Comparison of ENCODE assay signal across 14 cellular contexts in genomic region chr11:31326470-31327148, GRCh38. TPM values are rescaled to one million over a fixed set of nuclear protein-coding genes. Genes with fewer than 3 reads are reported as not detected.
DNase-seq lines count a peak whose midpoint lies in the region; ATAC-seq and TF ChIP-seq lines count a peak whose summit lies in the region.
"Had no signal": no experiment of that assay in that cellular context is flagged by ENCODE, and none has a peak within 500 bp of the region (broad histone marks: within the 10 kb centered on the region; RNA-seq: fewer than 3 reads in every experiment).

No MANE protein-coding gene starts in this region.

- no peak overlapping the region for H3K27ac Mint-ChIP-seq in activated T-helper 2 cell treated with anti-CD3 and anti-CD28 coated beads, Interferon-gamma antibody, Interleukin-2, Interleukin-4, amounts not matched to agents 10 μg/mL and 5 μg/mL and 100 μg/mL, durations not matched to agents 14 hours and 24 hours and 36 hours
- H3K27ac Mint-ChIP-seq in CD14-positive monocyte, result no peak overlapping the region
- H3K27ac Mint-ChIP-seq: WTC11 had no signal

- H3K4me3 Mint-ChIP-seq in activated T-helper 2 cell treated with anti-CD3 and anti-CD28 coated beads, Interferon-gamma antibody, Interleukin-2, Interleukin-4, amounts not matched to agents 10 μg/mL and 5 μg/mL and 100 μg/mL, durations not matched to agents 14 hours and 24 hours and 36 hours (ENCODE audit: low read depth), result peak overlapping the region; percentile 43
- H3K4me3 Mint-ChIP-seq in CD14-positive monocyte, result no peak overlapping the region
- H3K4me3 Mint-ChIP-seq: WTC11 had no signal

- ATAC-seq in GM19397 (IDR thresholded peaks at IDR 0.05; ENCODE audit: unreplicated experiment), result peak; percentile 55
- peak; percentile 76 for ATAC-seq in HG02938 (IDR thresholded peaks at IDR 0.05; ENCODE audit: unreplicated experiment)
- ATAC-seq: naive thymus-derived CD8-positive, alpha-beta T cell; WTC11 had no signal

- peaks cover 5% of the 10 kb centered on the region for H3K4me1 Mint-ChIP-seq in activated T-helper 2 cell treated with anti-CD3 and anti-CD28 coated beads, Interferon-gamma antibody, Interleukin-2, Interleukin-4, amounts not matched to agents 10 μg/mL and 5 μg/mL and 100 μg/mL, durations not matched to agents 14 hours and 24 hours and 36 hours (ENCODE audit: low read depth)
- H3K4me1 Mint-ChIP-seq in CD14-positive monocyte, result no peaks in the 10 kb centered on the region

- DNase-seq in GM13977 (ENCODE audit: low spot score) (peak; percentile 19), CD14-positive monocyte (ENCODE audit: low spot score) (no peak), islet precursor cell (no peak), posterior cingulate gyrus (no peak)
- no peak for DNase-seq in activated T-helper 2 cell treated with anti-CD3 and anti-CD28 coated beads, Interferon-gamma antibody, Interleukin-2, Interleukin-4, amounts not matched to agents 10 μg/mL and 5 μg/mL and 100 μg/mL, durations not matched to agents 14 hours and 24 hours and 36 hours (ENCODE audit: low spot score)
- DNase-seq in stimulated activated naive CD4-positive, alpha-beta T cell treated with Interleukin-2 at 50 U/mL for 16 hours (lab: John Stamatoyannopoulos, UW), result no peak
- DNase-seq: C1 segment of cervical spinal cord; GDM1; naive thymus-derived CD8-positive, alpha-beta T cell; NCI-H1694; right lobe of liver had no signal

- no peak for TF ChIP-seq CTCF in GM13977 (IDR thresholded peaks at IDR 0.05; ENCODE audit: extremely low read depth, insufficient read depth, missing control alignments)
- no peak for TF ChIP-seq CTCF in CD14-positive monocyte (IDR thresholded peaks at IDR 0.05)

- H3K27me3 Mint-ChIP-seq in activated T-helper 2 cell treated with anti-CD3 and anti-CD28 coated beads, Interferon-gamma antibody, Interleukin-2, Interleukin-4, amounts not matched to agents 10 μg/mL and 5 μg/mL and 100 μg/mL, durations not matched to agents 14 hours and 24 hours and 36 hours (ENCODE audit: low read depth), result no peaks in the 10 kb centered on the region
- H3K27me3 Mint-ChIP-seq in CD14-positive monocyte (ENCODE audit: low read depth in 3 of 3), result no peaks in the 10 kb centered on the region

- peaks cover 1% of the 10 kb centered on the region for H3K9me3 Mint-ChIP-seq in activated T-helper 2 cell treated with anti-CD3 and anti-CD28 coated beads, Interferon-gamma antibody, Interleukin-2, Interleukin-4, amounts not matched to agents 10 μg/mL and 5 μg/mL and 100 μg/mL, durations not matched to agents 14 hours and 24 hours and 36 hours
- peaks cover 0 to 8% (median 2%) of the 10 kb centered on the region in 7 donors for H3K9me3 Mint-ChIP-seq in CD14-positive monocyte

- intact Hi-C loops in activated T-helper 2 cell treated with anti-CD3 and anti-CD28 coated beads, Interferon-gamma antibody, Interleukin-2, Interleukin-4, amounts not matched to agents 10 μg/mL and 5 μg/mL and 100 μg/mL, durations not matched to agents 14 hours and 24 hours and 36 hours (cut with micrococcal nuclease), result no loop called here
- intact Hi-C loops in CD14-positive monocyte (cut with micrococcal nuclease), result no loop called here
- intact Hi-C loops in posterior cingulate gyrus (cut with DNase I), result no loop called here

- H3K36me3 Mint-ChIP-seq in activated T-helper 2 cell treated with anti-CD3 and anti-CD28 coated beads, Interferon-gamma antibody, Interleukin-2, Interleukin-4, amounts not matched to agents 10 μg/mL and 5 μg/mL and 100 μg/mL, durations not matched to agents 14 hours and 24 hours and 36 hours (ENCODE audit: low read depth), result no peaks in the 10 kb centered on the region
- H3K36me3 Mint-ChIP-seq in CD14-positive monocyte, result no peaks in the 10 kb centered on the region
- H3K36me3 Mint-ChIP-seq: WTC11 had no signal

- in situ Hi-C loops in GM13977 (cut with MboI; ENCODE audit: low pct_unique_long_range_greater_than_20kb, low sequenced_read_pairs, unreplicated experiment), result no loop called here

RNA-seq across cellular contexts. Expression of gene DCDC1, which starts 42.9 kb away (rescaled TPM):
- not detected in 2 replicates for total RNA-seq in activated T-helper 2 cell treated with anti-CD3 and anti-CD28 coated beads, Interferon-gamma antibody, Interleukin-2, Interleukin-4, amounts not matched to agents 10 μg/mL and 5 μg/mL and 100 μg/mL, durations not matched to agents 14 hours and 24 hours and 36 hours
- polyA plus RNA-seq in CD14-positive monocyte, result not detected

RNA-seq across cellular contexts. Expression of gene DNAJC24, which starts 43.1 kb away (rescaled TPM):
- total RNA-seq in activated T-helper 2 cell treated with anti-CD3 and anti-CD28 coated beads, Interferon-gamma antibody, Interleukin-2, Interleukin-4, amounts not matched to agents 10 μg/mL and 5 μg/mL and 100 μg/mL, durations not matched to agents 14 hours and 24 hours and 36 hours, result 19.6 and 20.7 TPM in 2 replicates
- polyA plus RNA-seq in CD14-positive monocyte, result 1 to 10 TPM; 3.4 to 4.8 TPM
